Comparison of ENCODE assay signal across 5 cellular contexts in the genomic region with DNA sequence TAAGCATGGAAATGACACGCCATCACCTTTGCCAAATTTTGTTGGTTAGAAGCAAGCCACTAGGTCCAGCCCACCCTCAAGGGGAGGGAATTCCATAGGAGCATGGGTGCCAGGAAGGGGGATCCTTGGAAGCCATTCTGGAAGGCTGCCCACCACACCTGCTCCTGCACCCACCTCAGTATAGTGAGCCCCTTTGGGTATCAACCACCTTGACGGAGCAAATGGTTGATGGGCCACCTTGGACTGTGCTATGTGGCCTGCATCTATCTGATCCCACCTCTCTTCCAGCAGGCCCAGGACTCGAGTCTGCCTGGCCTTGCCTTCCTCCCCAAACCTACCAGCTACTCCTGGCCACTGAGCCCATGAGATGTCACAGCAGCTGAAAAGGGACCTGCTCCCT. TPM values are rescaled to one million over a fixed set of nuclear protein-coding genes. Genes with fewer than 3 reads are reported as not detected.
"Had no signal": no experiment of that assay in that cellular context is flagged by ENCODE, and none has a peak within 500 bp of the region (broad histone marks: within the 10 kb centered on the region; RNA-seq: fewer than 3 reads in every experiment).

No MANE protein-coding gene starts in this region.

RNA-seq across cellular contexts. Expression of a gene that starts 7.9 kb away (rescaled TPM):
- total RNA-seq: GM23248, H9, HepG2, HT-29 had no signal
- polyA plus RNA-seq: GM23248, HepG2, IgD-negative memory B cell had no signal

RNA-seq across cellular contexts. Expression of a gene that starts 13.7 kb away (rescaled TPM):
- total RNA-seq: GM23248, H9, HepG2, HT-29 had no signal
- polyA plus RNA-seq: GM23248, HepG2 had no signal

RNA-seq across cellular contexts. Expression of a gene that starts 17.6 kb away (rescaled TPM):
- total RNA-seq: GM23248, H9, HepG2, HT-29 had no signal
- polyA plus RNA-seq: GM23248, HepG2, IgD-negative memory B cell had no signal
